In genomic region chr4:76199664-76200211, GRCh38 we compare ENCODE assay signal across 8 cellular contexts. TPM values are rescaled to one million over a fixed set of nuclear protein-coding genes. Genes with fewer than 3 reads are reported as not detected.
DNase-seq lines count a peak whose midpoint lies in the region; ATAC-seq and TF ChIP-seq lines count a peak whose summit lies in the region.

No MANE protein-coding gene starts in this region.

- peaks cover 68 to 99% (median 73%) of the 10 kb centered on the region in 10 experiments for H3K4me1 ChIP-seq in BLaER1 treated with 17β-estradiol and CSF1 and Interleukin-3, amounts not matched to agents 10 nM and 100 nM
- peaks cover 29 to 100% (median 53%) of the 10 kb centered on the region in 3 donors for H3K4me1 ChIP-seq in gastroesophageal sphincter

- H3K4me2 ChIP-seq in BLaER1 treated with 17β-estradiol and CSF1 and Interleukin-3, amounts not matched to agents 10 nM and 100 nM = peak overlapping the region; percentile 81 to 99 (median 91)

- ATAC-seq in GM18867 (IDR thresholded peaks at IDR 0.05; ENCODE audit: unreplicated experiment) (peak; percentile 87), HG03060 (IDR thresholded peaks at IDR 0.05; ENCODE audit: low read depth, unreplicated experiment) (peak; percentile 86), gastroesophageal sphincter (no peak)

- peaks cover 3 to 42% (median 13%) of the 10 kb centered on the region in 11 experiments; a peak in 19 of 22 replicates for H3K36me3 ChIP-seq in BLaER1 treated with 17β-estradiol and CSF1 and Interleukin-3, amounts not matched to agents 10 nM and 100 nM
- H3K36me3 ChIP-seq in gastroesophageal sphincter = peaks cover 0 to 11% of the 10 kb centered on the region in 2 donors

- peak overlapping the region; percentile 62 to 80 (median 76) for H3K9ac ChIP-seq in BLaER1 treated with 17β-estradiol and CSF1 and Interleukin-3, amounts not matched to agents 10 nM and 100 nM

- peak; percentile 96 for DNase-seq in SK-MEL-5 (ENCODE audit: low read depth, low spot score)
- peak; percentile 85 for DNase-seq in putamen (ENCODE audit: low spot score)
- DNase-seq in D341Med (ENCODE audit: low spot score) = no peak
- no peak for DNase-seq in mesenteric fat pad (ENCODE audit: low spot score)

- no peaks in the 10 kb centered on the region for H3K27me3 ChIP-seq in BLaER1 treated with 17β-estradiol and CSF1 and Interleukin-3, amounts not matched to agents 10 nM and 100 nM
- H3K27me3 ChIP-seq in gastroesophageal sphincter = no peaks in the 10 kb centered on the region

- peak overlapping the region; percentile 8 to 41 (median 36); a peak in 17 of 20 replicates for H3K4me3 ChIP-seq in BLaER1 treated with 17β-estradiol and CSF1 and Interleukin-3, amounts not matched to agents 10 nM and 100 nM
- peak overlapping the region in 1 of 2 donors; percentile 11 for H3K4me3 ChIP-seq in gastroesophageal sphincter

- 44 to 67% methylated on average over 3 to 9 of the region's 13 CpGs for WGBS in gastroesophageal sphincter (ENCODE audit: low coverage in 1 of 2), 2 donors

- TF ChIP-seq POLR2A in gastroesophageal sphincter (IDR thresholded peaks at IDR 0.05) = no peak

- peaks cover 0 to 45% (median 0%) of the 10 kb centered on the region in 11 experiments; a peak in 9 of 22 replicates for H4K20me1 ChIP-seq in BLaER1 treated with 17β-estradiol and CSF1 and Interleukin-3, amounts not matched to agents 10 nM and 100 nM

- TF ChIP-seq CTCF in gastroesophageal sphincter (IDR thresholded peaks at IDR 0.05) = no peak

- in situ Hi-C loops in SK-MEL-5 (cut with HindIII; ENCODE audit: low pct_unique_long_range_greater_than_20kb, low sequenced_read_pairs) = no loop called here

- peak overlapping the region; percentile 71 to 92 (median 89) for H3K27ac ChIP-seq in BLaER1 treated with 17β-estradiol and CSF1 and Interleukin-3, amounts not matched to agents 10 nM and 100 nM
- peak overlapping the region; percentile 37 to 76 (median 70) for H3K27ac ChIP-seq in gastroesophageal sphincter

- no peaks in the 10 kb centered on the region for H3K9me3 ChIP-seq in BLaER1 treated with 17β-estradiol and CSF1 and Interleukin-3, amounts not matched to agents 10 nM and 100 nM (replicated peaks in 1 of 11)
- no peaks in the 10 kb centered on the region for H3K9me3 ChIP-seq in gastroesophageal sphincter

- no peak for TF ChIP-seq EP300 in gastroesophageal sphincter (IDR thresholded peaks at IDR 0.05)

RNA-seq across cellular contexts. Expression of gene SCARB2, which starts 13.9 kb away (rescaled TPM):
- total RNA-seq in SK-MEL-5 (2014; rRNA removed; shearing (Covaris generic)) = 225 and 226 TPM in 2 replicates
- polyA plus RNA-seq in SK-MEL-5 (2015; cell fraction: cytosol; rRNA removed) = 119 and 159 TPM in 2 replicates
- 36.6 and 57.0 TPM in 2 replicates for polyA plus RNA-seq in SK-MEL-5 (2015; cell fraction: nucleus; rRNA removed)
- total RNA-seq in gastroesophageal sphincter (100 to 1,000 TPM; 121 to 169 (median 130) TPM), mesenteric fat pad (176 TPM)

RNA-seq across cellular contexts. Expression of gene NUP54, which starts 51.5 kb away (rescaled TPM):
- 32.0 and 36.2 TPM in 2 replicates for total RNA-seq in SK-MEL-5 (2014; rRNA removed; shearing (Covaris generic))
- polyA plus RNA-seq in SK-MEL-5 (2015; cell fraction: cytosol; rRNA removed) = 18.9 and 27.7 TPM in 2 replicates
- polyA plus RNA-seq in SK-MEL-5 (2015; cell fraction: nucleus; rRNA removed) = 39.4 and 74.8 TPM in 2 replicates
- total RNA-seq in gastroesophageal sphincter (10 to 100 TPM; 32.2 to 58.0 (median 40.8) TPM), mesenteric fat pad (33.9 TPM)

RNA-seq across cellular contexts. Expression of gene FAM47E, which starts 51.8 kb away (rescaled TPM):
- total RNA-seq in SK-MEL-5 (2014; rRNA removed; shearing (Covaris generic)) = 0.16 and 1.4 TPM in 2 replicates
- polyA plus RNA-seq in SK-MEL-5 (2015; cell fraction: cytosol; rRNA removed) = 0.23 and 0.49 TPM in 2 replicates
- 1.1 and 7.4 TPM in 2 replicates for polyA plus RNA-seq in SK-MEL-5 (2015; cell fraction: nucleus; rRNA removed)
- total RNA-seq in gastroesophageal sphincter = 1 to 10 TPM; 1.1 to 6.2 (median 4.0) TPM
- 3.3 TPM for total RNA-seq in mesenteric fat pad

Comparison
In these comparisons a context has a peak if more than half of its experiments do, and no peak if none do; other contexts are left out.
1. DNase-seq: peak in SK-MEL-5 (single experiment) and putamen (single experiment); none in D341Med (single experiment) and mesenteric fat pad (single experiment).